Comparison of ENCODE assay signal across 25 cellular contexts in the genomic region with DNA sequence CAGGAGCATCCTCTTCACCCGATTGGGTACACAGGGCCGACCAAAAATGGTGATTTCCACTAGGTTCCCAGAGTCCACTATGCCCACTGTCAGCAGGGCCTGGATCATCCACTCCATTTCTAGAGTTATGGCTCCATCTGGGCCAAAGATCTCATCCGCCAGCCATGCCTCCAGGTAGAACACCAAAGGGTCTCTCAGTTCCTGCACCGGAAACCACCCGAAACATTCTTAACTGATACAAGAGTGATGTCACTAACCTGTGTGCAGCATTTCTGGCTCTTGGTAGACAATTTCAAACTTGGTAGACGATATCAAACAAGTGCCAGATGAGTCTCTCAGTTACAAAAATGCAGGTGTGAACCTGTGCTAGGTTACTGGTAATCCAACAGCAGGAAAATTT.
"Had no signal": no experiment of that assay in that cellular context is flagged by ENCODE, and none has a peak within 500 bp of the region (broad histone marks: within the 10 kb centered on the region; RNA-seq: fewer than 3 reads in every experiment).

No MANE protein-coding gene starts in this region.

- H3K4me1 ChIP-seq: colonic mucosa, esophagus squamous epithelium, gastrocnemius medialis, heart right ventricle, left lung, lower lobe of right lung had no signal

- H3K9me3 Mint-ChIP-seq: dendritic cell treated with granulocyte-macrophage colony-stimulating factor and Interleukin-4, amounts not matched to agents 40 ng/mL and 50 ng/mL, for 4 days; effector memory CD8-positive, alpha-beta T cell; memory B cell; naive thymus-derived CD4-positive, alpha-beta T cell had no signal

- H3K36me3 Mint-ChIP-seq: memory B cell; naive thymus-derived CD4-positive, alpha-beta T cell had no signal

- H3K4me3 ChIP-seq: colonic mucosa, esophagus squamous epithelium, gastrocnemius medialis, heart right ventricle, left lung, lower lobe of right lung had no signal

- DNase-seq: colonic mucosa; cortex of kidney; effector CD8-positive, alpha-beta T cell; effector memory CD8-positive, alpha-beta T cell; endodermal cell; erythroblast; esophagus squamous epithelium; foreskin fibroblast; foreskin melanocyte; gastrocnemius medialis; glutamatergic neuron; head of caudate nucleus; heart right ventricle; hippocampal formation; left cardiac atrium; left lung; left ventricle myocardium superior; lower lobe of right lung; mesendoderm; midbrain had no signal

- H3K4me1 Mint-ChIP-seq: memory B cell had no signal

- H3K27ac ChIP-seq: colonic mucosa, epithelial cell of prostate, esophagus squamous epithelium, gastrocnemius medialis, heart right ventricle, left lung, lower lobe of right lung had no signal

- H3K9me3 ChIP-seq: colonic mucosa, esophagus squamous epithelium, gastrocnemius medialis, heart right ventricle, left lung, lower lobe of right lung had no signal

- H3K27me3 Mint-ChIP-seq: dendritic cell treated with granulocyte-macrophage colony-stimulating factor and Interleukin-4, amounts not matched to agents 40 ng/mL and 50 ng/mL, for 4 days; effector memory CD8-positive, alpha-beta T cell had no signal

- H3K36me3 ChIP-seq: colonic mucosa, esophagus squamous epithelium, gastrocnemius medialis, heart right ventricle, left lung, lower lobe of right lung had no signal

- ATAC-seq: effector memory CD8-positive, alpha-beta T cell; esophagus mucosa; gastrocnemius medialis; heart right ventricle; left cardiac atrium; left lung; left ventricle myocardium superior; lower lobe of right lung; naive thymus-derived CD4-positive, alpha-beta T cell had no signal

- H3K27ac Mint-ChIP-seq: dendritic cell treated with granulocyte-macrophage colony-stimulating factor and Interleukin-4, amounts not matched to agents 40 ng/mL and 50 ng/mL, for 4 days; effector memory CD8-positive, alpha-beta T cell; endodermal cell; memory B cell had no signal

- H3K27me3 ChIP-seq: colonic mucosa, esophagus squamous epithelium, gastrocnemius medialis, left lung had no signal

- H3K4me3 Mint-ChIP-seq: dendritic cell treated with granulocyte-macrophage colony-stimulating factor and Interleukin-4, amounts not matched to agents 40 ng/mL and 50 ng/mL, for 4 days; effector memory CD8-positive, alpha-beta T cell; endodermal cell; memory B cell; naive thymus-derived CD4-positive, alpha-beta T cell had no signal
